Comparison of ENCODE assay signal across 18 cellular contexts in genomic region chr15:31225356-31225955, GRCh38.
DNase-seq lines count a peak whose midpoint lies in the region; ATAC-seq, FAIRE-seq and TF ChIP-seq lines count a peak whose summit lies in the region.
"Had no signal": no experiment of that assay in that cellular context is flagged by ENCODE, and none has a peak within 500 bp of the region (broad histone marks: within the 10 kb centered on the region; RNA-seq: fewer than 3 reads in every experiment).

No MANE protein-coding gene starts in this region.

- H3K36me3 ChIP-seq in OCI-LY3 (replicated peaks; ENCODE audit: low read depth, low read length) = peaks cover 20% of the 10 kb centered on the region
- H3K36me3 ChIP-seq in GM23248 (ENCODE audit: low read depth) = no peaks in the 10 kb centered on the region
- H3K36me3 ChIP-seq: SJSA1 had no signal

- H2AFZ ChIP-seq in OCI-LY3 (ENCODE audit: low read depth, low read length) = no peak overlapping the region
- H2AFZ ChIP-seq in GM23248 = no peak overlapping the region
- H2AFZ ChIP-seq: PC-9 had no signal

- peaks cover 52% of the 10 kb centered on the region for H3K4me1 Mint-ChIP-seq in memory B cell

- H3K9ac ChIP-seq in OCI-LY3 (ENCODE audit: low read length) (peak overlapping the region; percentile 34; the same call in 1 of the 2 replicates), GM23248 (no peak overlapping the region)

- no peaks in the 10 kb centered on the region for H3K9me3 Mint-ChIP-seq in memory B cell
- H3K9me3 Mint-ChIP-seq: CD4-positive, alpha-beta memory T cell; IgD-negative memory B cell had no signal

- ATAC-seq in memory B cell (ENCODE audit: low read depth) = no peak
- no peak for ATAC-seq in GM21717 (IDR thresholded peaks at IDR 0.05; ENCODE audit: unreplicated experiment)

- in situ Hi-C loops in GM23248 (cut with MboI) = loop anchor here (10.0 kb wide), 1 partner anchor 59 kb away; no protein-coding TSS in a partner anchor

- H3K4me1 ChIP-seq in OCI-LY3 (ENCODE audit: low read length) = peaks cover 50% of the 10 kb centered on the region
- H3K4me1 ChIP-seq in GM23248 (ENCODE audit: insufficient read depth) = no peaks in the 10 kb centered on the region

- H4K20me1 ChIP-seq in OCI-LY3 (ENCODE audit: insufficient read depth, low read length) (no peaks in the 10 kb centered on the region), GM23248 (ENCODE audit: insufficient read depth) (no peaks in the 10 kb centered on the region)

- H3K9me3 ChIP-seq in OCI-LY3 (ENCODE audit: insufficient read depth, low read length) (no peaks in the 10 kb centered on the region; the same call in 1 of the 2 replicates), GM23248 (ENCODE audit: low read depth) (no peaks in the 10 kb centered on the region)

- no peaks in the 10 kb centered on the region for H3K27me3 Mint-ChIP-seq in memory B cell
- H3K27me3 Mint-ChIP-seq: IgD-negative memory B cell had no signal

- 74 to 78% methylated on average over 18 of the region's 18 CpGs for whole genome bisulfite sequencing in GM23248 (ENCODE audit: low coverage in 1 of 2, low lambda C conversion rate in 2 of 2, missing lambda C conversion rate in 2 of 2), 2 experiments

- peaks cover 16% of the 10 kb centered on the region for H3K36me3 Mint-ChIP-seq in memory B cell
- H3K36me3 Mint-ChIP-seq: CD4-positive, alpha-beta memory T cell had no signal

- peak; percentile 62 for FAIRE-seq in GM12892 (lab: Jason Lieb, UNC)
- FAIRE-seq: GM18507, HTR-8/SVneo had no signal

- peak overlapping the region; percentile 44 for H3K4me2 ChIP-seq in OCI-LY3 (ENCODE audit: low read length)
- no peak overlapping the region for H3K4me2 ChIP-seq in GM23248 (ENCODE audit: unreplicated experiment)
- H3K4me2 ChIP-seq: PC-9 had no signal

- no peak overlapping the region for H3K4me3 Mint-ChIP-seq in memory B cell
- H3K4me3 Mint-ChIP-seq: CD4-positive, alpha-beta memory T cell had no signal

- no peak for TF ChIP-seq CTCF in OCI-LY3 (IDR thresholded peaks at IDR 0.05; ENCODE audit: low read depth, low read length)

- H3F3A ChIP-seq in GM23248 (ENCODE audit: insufficient read depth) = no peaks in the 10 kb centered on the region

- peak overlapping the region; percentile 75 for H3K27ac Mint-ChIP-seq in memory B cell
- H3K27ac Mint-ChIP-seq: CD4-positive, alpha-beta memory T cell had no signal

- H3K27ac ChIP-seq in OCI-LY3 (ENCODE audit: low read length) = peak overlapping the region; percentile 42
- no peak overlapping the region for H3K27ac ChIP-seq in GM23248
- H3K27ac ChIP-seq: PC-9, SJSA1 had no signal

- H3K4me3 ChIP-seq in OCI-LY3 (ENCODE audit: low read length) (peak overlapping the region; percentile 22; the same call in 1 of the 2 replicates), GM23248 (no peak overlapping the region)
- H3K4me3 ChIP-seq: PC-9, SJSA1 had no signal

- H3K9me2 ChIP-seq in GM23248 (ENCODE audit: insufficient read depth) = no peaks in the 10 kb centered on the region

- H3K79me2 ChIP-seq in OCI-LY3 (ENCODE audit: low read length) (peaks cover 4% of the 10 kb centered on the region; the same call in 1 of the 2 replicates), GM23248 (ENCODE audit: insufficient read depth) (no peaks in the 10 kb centered on the region)

- TF ChIP-seq POLR2A in GM12892 (IDR thresholded peaks at IDR 0.05; ENCODE audit: low read depth, low read length) = peak; percentile 58

- no peaks in the 10 kb centered on the region for H3K27me3 ChIP-seq in OCI-LY3 (ENCODE audit: low read depth, low read length)
- peaks cover 14% of the 10 kb centered on the region for H3K27me3 ChIP-seq in GM23248 (replicated peaks; ENCODE audit: insufficient read depth)
- H3K27me3 ChIP-seq: SJSA1 had no signal

- DNase-seq in GM12892 (ENCODE audit: insufficient read length) = no peak
- no peak for DNase-seq in memory B cell (ENCODE audit: low spot score in 2 of 2)
- no peak for DNase-seq in SW 1271 (lab: John Stamatoyannopoulos, UW)
- no peak for DNase-seq in activated CD8-positive, alpha-beta memory T cell treated with anti-CD3 and anti-CD28 coated beads, Interleukin-2, amount 50 U/mL, for 4 hours
- DNase-seq in GM23248 = no peak
- DNase-seq: Calu3; CD4-positive, alpha-beta memory T cell; DMS53; H7; NCI-H187; NCI-H446; PC-9 had no signal
